ENCODE assay signal across 8 cellular contexts in the genomic region with DNA sequence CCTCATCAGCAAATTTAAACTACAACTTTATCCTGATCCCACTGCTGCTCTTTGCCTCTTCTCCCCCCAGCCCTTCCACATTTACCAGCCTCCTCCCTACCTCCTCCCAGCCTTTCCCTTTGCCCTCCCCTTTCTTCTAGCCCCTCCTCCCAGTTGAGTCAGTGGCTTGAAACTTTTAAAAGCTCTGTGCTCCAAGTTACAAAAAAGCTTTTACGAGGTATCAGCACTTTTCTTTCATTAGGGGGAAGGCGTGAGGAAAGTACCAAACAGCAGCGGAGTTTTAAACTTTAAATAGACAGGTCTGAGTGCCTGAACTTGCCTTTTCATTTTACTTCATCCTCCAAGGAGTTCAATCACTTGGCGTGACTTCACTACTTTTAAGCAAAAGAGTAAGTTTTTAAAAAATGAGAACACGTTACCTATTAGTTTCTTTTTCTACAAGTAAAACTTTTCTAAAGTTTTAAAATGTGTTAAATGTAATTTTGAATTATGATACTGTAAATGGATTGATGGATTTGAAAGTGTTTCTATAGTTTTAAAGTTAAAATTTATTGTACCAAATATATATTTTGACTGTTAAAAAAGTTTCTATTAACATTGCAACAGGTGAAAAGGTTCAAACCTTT. TPM values are rescaled to one million over a fixed set of nuclear protein-coding genes. Genes with fewer than 3 reads are reported as not detected.
DNase-seq lines count a peak whose midpoint lies in the region; ATAC-seq, FAIRE-seq and TF ChIP-seq lines count a peak whose summit lies in the region.

A gene (plus strand): TSS at position 203 of the 626 bp plus-strand sequence. CDS start 11,202 bp downstream, outside the sequence.

- peak within 1 kb of the TSS; percentile 98 for H3K27ac Mint-ChIP-seq in WTC11
- H3K27ac Mint-ChIP-seq in natural killer cell = no peak within 1 kb of the TSS

- H3K4me1 Mint-ChIP-seq in WTC11 = peaks cover 56% of the 10 kb centered on the region
- peaks cover 5 to 6% of the 10 kb centered on the region in 2 donors for H3K4me1 Mint-ChIP-seq in natural killer cell

- H3K36me3 Mint-ChIP-seq in WTC11 (peaks cover 37% of the 10 kb centered on the region), natural killer cell (no peaks in the 10 kb centered on the region)

- peak; percentile 62 for ATAC-seq in WTC11
- ATAC-seq in natural killer cell = no peak
- no peak for ATAC-seq in HG03460 (IDR thresholded peaks at IDR 0.05; ENCODE audit: unreplicated experiment)

- TF ChIP-seq POLR2A in H54 (IDR thresholded peaks at IDR 0.05; ENCODE audit: low read depth, low read length) = no peak
- TF ChIP-seq POLR2A in GM12891 (IDR thresholded peaks at IDR 0.05; ENCODE audit: low read depth, low read length) = no peak

- H3K27me3 Mint-ChIP-seq in WTC11 (ENCODE audit: low read depth) (no peaks in the 10 kb centered on the region; the same call in 1 of the 2 replicates), natural killer cell (ENCODE audit: low read depth in 2 of 2) (peaks cover 36 to 40% of the 10 kb centered on the region in 2 donors)

- H3K9me3 Mint-ChIP-seq in WTC11 = no peaks in the 10 kb centered on the region
- peaks cover 2 to 3% of the 10 kb centered on the region in 2 donors for H3K9me3 Mint-ChIP-seq in natural killer cell

- H3K4me3 Mint-ChIP-seq in WTC11 (peak within 1 kb of the TSS; percentile 91), natural killer cell (peak within 1 kb of the TSS; percentile 63)

- FAIRE-seq in H54 (lab: Jason Lieb, UNC) (peak; percentile 80), GM12891 (lab: Jason Lieb, UNC) (no peak)

- TF ChIP-seq CTCF in WTC11 (IDR thresholded peaks at IDR 0.05) = no peak
- no peak for TF ChIP-seq CTCF in natural killer cell (IDR thresholded peaks at IDR 0.05)

- CTCF ChIA-PET in WTC11 (lab: Charles Lee) = interaction anchor here (1.0 to 2.2 kb wide), 3 partner anchors 183 to 414 kb away, joined by 3 to 10 read pairs (median 5); no protein-coding TSS in a partner anchor

- peak; percentile 27 for DNase-seq in H54 (ENCODE audit: insufficient read length, low spot score)
- DNase-seq in WTC11 (ENCODE audit: low spot score) = peak; percentile 45
- DNase-seq in fibroblast of the conjunctiva (ENCODE audit: low read depth) = peak; percentile 77
- DNase-seq in natural killer cell = no peak
- no peak for DNase-seq in NCI-H1048 (lab: John Stamatoyannopoulos, UW)
- DNase-seq in GM12891 (ENCODE audit: insufficient read length, low spot score) = no peak
- no peak for DNase-seq in NCI-H2196 (lab: John Stamatoyannopoulos, UW; ENCODE audit: unreplicated experiment)

- intact Hi-C loops in natural killer cell (cut with micrococcal nuclease) = no loop called here

- POLR2A ChIA-PET in WTC11 (lab: Charles Lee) = interaction anchor here (0.5 to 1.5 kb wide), 9 partner anchors 64 to 1047 kb away, joined by 3 to 6 read pairs (median 3); no protein-coding TSS in a partner anchor

TF ChIP-seq in WTC11, 78 proteins besides CTCF, POLR2A, EP300 and RAD21 (continues in another document):
- TF ChIP-seq ATF1 (CRISPR knock-in tag; IDR thresholded peaks at IDR 0.05) = no peak
- TF ChIP-seq, protein P1, sequence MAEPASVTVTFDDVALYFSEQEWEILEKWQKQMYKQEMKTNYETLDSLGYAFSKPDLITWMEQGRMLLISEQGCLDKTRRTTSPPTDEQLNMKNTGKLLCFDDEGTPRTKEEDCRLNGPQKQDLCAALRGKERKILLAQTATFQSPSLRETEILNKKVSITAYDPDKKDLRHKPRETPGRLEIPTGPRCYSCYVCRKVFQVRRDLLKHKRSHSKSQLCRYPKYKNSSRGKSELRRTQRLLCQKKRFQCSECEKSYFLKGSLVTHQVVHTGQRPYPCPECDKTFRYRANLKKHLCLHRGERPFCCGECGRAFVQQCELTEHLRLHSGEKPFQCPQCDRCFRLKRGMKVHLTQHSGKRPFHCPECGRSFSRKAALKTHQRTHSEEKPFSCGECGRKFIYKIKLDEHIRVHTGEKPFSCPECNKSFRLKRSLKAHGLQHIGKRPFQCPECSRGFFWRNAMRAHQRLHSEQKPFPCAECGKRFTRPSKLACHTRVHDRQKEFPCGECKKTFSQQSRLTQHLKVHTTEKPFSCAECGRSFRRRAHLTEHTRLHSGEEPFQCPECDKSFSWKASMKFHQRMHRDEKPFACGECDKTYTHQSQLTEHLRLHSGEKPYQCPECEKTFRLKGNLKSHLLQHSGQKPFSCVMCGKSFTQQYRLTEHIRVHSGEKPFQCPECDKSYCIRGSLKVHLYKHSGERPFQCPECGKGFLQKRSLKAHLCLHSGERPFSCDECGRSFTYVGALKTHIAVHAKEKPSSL (CRISPR knock-in tag; conservative IDR thresholded peaks at IDR 0.05) = no peak
- TF ChIP-seq, protein P2, sequence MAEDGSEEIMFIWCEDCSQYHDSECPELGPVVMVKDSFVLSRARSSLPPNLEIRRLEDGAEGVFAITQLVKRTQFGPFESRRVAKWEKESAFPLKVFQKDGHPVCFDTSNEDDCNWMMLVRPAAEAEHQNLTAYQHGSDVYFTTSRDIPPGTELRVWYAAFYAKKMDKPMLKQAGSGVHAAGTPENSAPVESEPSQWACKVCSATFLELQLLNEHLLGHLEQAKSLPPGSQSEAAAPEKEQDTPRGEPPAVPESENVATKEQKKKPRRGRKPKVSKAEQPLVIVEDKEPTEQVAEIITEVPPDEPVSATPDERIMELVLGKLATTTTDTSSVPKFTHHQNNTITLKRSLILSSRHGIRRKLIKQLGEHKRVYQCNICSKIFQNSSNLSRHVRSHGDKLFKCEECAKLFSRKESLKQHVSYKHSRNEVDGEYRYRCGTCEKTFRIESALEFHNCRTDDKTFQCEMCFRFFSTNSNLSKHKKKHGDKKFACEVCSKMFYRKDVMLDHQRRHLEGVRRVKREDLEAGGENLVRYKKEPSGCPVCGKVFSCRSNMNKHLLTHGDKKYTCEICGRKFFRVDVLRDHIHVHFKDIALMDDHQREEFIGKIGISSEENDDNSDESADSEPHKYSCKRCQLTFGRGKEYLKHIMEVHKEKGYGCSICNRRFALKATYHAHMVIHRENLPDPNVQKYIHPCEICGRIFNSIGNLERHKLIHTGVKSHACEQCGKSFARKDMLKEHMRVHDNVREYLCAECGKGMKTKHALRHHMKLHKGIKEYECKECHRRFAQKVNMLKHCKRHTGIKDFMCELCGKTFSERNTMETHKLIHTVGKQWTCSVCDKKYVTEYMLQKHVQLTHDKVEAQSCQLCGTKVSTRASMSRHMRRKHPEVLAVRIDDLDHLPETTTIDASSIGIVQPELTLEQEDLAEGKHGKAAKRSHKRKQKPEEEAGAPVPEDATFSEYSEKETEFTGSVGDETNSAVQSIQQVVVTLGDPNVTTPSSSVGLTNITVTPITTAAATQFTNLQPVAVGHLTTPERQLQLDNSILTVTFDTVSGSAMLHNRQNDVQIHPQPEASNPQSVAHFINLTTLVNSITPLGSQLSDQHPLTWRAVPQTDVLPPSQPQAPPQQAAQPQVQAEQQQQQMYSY (CRISPR knock-in tag; IDR thresholded peaks at IDR 0.05) = no peak

TF ChIP-seq in GM12891, 5 proteins besides CTCF, POLR2A, EP300 and RAD21:
- TF ChIP-seq POU2F2 (IDR thresholded peaks at IDR 0.05; ENCODE audit: low read depth, low read length) = no peak
- TF ChIP-seq POLR2AphosphoS5 (IDR thresholded peaks at IDR 0.05; ENCODE audit: low read depth, low read length) = no peak
- TF ChIP-seq SPI1 (IDR thresholded peaks at IDR 0.05; ENCODE audit: low read depth, low read length) = no peak
- TF ChIP-seq PAX5 (IDR thresholded peaks at IDR 0.05; ENCODE audit: insufficient read depth, low read length, severe bottlenecking) = no peak
- no peak for TF ChIP-seq TAF1 (IDR thresholded peaks at IDR 0.05; ENCODE audit: low read depth, low read length)

RNA-seq across cellular contexts. Expression of the gene that starts here (rescaled TPM):
- total RNA-seq in WTC11 (2021) (546 to 700 TPM (median 682 TPM) in 3 replicates), natural killer cell (not detected)
- polyA plus RNA-seq in GM12891 (2012; ENCODE audit: low read depth, missing spikeins) = not detected

Comparison
In these comparisons a context has a peak if more than half of its experiments do, and no peak if none do; other contexts are left out.
1. RNA of the gene that starts here (total RNA-seq): 546 to 700 TPM in WTC11; not detected in natural killer cell; every median in the first group is over 100 times any median in the second.
2. DNase-seq: peak in H54 (single experiment), WTC11 (single experiment) and fibroblast of the conjunctiva (single experiment); none in natural killer cell (single experiment), NCI-H1048 (single experiment), GM12891 (single experiment) and NCI-H2196 (single experiment).